ENCODE assay signal across 1 cellular context in the genomic region with DNA sequence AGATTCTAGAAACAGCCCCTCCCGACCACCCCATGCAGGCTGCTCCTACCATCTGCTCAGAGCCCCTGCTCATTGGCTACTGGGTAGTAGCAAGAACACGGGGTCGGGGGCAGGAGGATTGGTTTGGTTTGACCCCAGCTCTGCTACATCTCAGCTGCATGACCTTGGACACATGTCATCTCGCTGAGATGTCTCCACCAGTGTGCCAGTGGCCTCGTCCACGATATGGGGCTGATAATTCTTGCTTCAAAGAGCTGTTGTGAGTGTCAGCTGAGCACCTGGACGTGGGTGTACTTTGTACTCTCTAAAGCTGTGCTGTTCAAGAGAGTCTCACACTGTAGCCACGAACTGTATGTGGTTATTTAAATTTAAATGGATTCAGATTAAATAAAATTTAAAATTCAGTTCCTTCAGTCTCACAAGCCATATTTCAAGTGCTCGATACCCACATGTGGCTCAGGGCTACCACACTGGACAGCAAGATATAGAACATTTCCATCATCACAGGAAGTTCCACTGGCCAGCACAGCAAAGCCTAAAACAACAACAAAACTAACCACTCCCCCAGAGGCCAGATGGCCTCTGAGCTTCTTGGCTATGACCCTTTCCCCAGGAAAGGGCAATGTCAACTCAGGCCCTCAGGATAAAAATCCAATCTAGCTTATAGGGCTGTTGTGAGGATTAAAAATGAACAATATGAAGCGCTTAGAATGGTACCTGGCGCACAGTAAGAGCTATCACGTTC.
TF ChIP-seq lines count a peak whose summit lies in the region.

No MANE protein-coding gene starts in this region.

TF ChIP-seq in IMR-90, 13 proteins besides CTCF, POLR2A, EP300 and RAD21 (continued from another document):
- TF ChIP-seq, protein P1, sequence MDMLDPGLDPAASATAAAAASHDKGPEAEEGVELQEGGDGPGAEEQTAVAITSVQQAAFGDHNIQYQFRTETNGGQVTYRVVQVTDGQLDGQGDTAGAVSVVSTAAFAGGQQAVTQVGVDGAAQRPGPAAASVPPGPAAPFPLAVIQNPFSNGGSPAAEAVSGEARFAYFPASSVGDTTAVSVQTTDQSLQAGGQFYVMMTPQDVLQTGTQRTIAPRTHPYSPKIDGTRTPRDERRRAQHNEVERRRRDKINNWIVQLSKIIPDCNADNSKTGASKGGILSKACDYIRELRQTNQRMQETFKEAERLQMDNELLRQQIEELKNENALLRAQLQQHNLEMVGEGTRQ (IDR thresholded peaks at IDR 0.05; ENCODE audit: low read depth, low read length) = no peak
- TF ChIP-seq FOS (IDR thresholded peaks at IDR 0.05; ENCODE audit: low read depth, low read length) = no peak
